In the genomic region with DNA sequence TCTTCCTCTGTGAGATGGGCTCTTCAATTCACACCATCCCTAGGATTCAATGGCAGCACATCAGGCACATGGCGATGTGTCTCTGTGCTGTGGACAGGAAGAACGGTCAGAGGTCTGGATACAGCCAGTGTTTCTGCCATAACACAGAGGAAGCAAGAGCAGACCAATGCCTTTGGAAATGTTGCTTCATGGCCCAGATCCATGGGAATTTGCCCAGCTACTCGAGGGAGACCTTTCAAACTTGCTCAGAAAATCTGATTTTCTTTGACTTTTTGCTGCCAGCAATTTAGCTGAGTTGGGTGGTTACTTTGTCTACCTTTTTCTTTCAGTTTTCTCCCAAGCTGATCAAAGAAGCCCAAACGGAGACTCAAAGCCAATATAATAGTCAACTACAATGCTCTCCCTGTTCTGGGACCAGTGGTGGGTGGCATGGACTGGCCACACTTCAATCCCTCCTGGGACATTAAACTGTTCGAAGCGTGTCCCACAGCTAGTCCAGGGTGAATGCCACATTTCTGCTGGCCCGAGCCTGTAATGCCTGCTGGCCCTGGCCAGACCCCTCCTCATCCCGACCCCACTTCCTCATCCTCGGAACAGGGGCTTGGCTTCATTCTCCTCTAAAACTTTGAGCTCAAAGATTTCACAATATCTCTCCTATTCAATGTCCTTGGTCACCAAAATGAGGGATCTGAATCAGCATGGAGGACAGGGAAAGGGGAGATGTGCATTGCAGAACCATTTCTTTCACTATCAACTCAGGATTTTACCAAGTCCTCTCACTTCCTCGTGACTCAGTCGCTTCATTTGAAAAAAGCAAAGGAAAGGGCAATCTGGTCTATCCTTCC, we compare ENCODE assay signal across 24 cellular contexts.
DNase-seq lines count a peak whose midpoint lies in the region; ATAC-seq and TF ChIP-seq lines count a peak whose summit lies in the region.
"Had no signal": no experiment of that assay in that cellular context is flagged by ENCODE, and none has a peak within 500 bp of the region (broad histone marks: within the 10 kb centered on the region; RNA-seq: fewer than 3 reads in every experiment).

No MANE protein-coding gene starts in this region.

- H3K4me3 ChIP-seq in fibroblast of the aortic adventitia (ENCODE audit: low read depth, low read length) (no peak overlapping the region), neural progenitor cell (no peak overlapping the region), ovary (no peak overlapping the region)
- H3K4me3 ChIP-seq: cardiac muscle cell, testis had no signal

- no peaks in the 10 kb centered on the region for H3K36me3 Mint-ChIP-seq in neural progenitor cell
- H3K36me3 Mint-ChIP-seq: CD14-positive monocyte, naive B cell had no signal

- peaks cover 6% of the 10 kb centered on the region for H3F3A ChIP-seq in neural progenitor cell (ENCODE audit: low read depth)

- TF ChIP-seq POLR2A in ovary (IDR thresholded peaks at IDR 0.05), result no peak

- H3K79me2 ChIP-seq in neural progenitor cell (ENCODE audit: low read depth), result no peaks in the 10 kb centered on the region

- H3K4me1 Mint-ChIP-seq in neural progenitor cell, result peaks cover 61% of the 10 kb centered on the region

- H3K9ac ChIP-seq in neural progenitor cell, result no peak overlapping the region

- 85 to 89% (median 89%) methylated on average over 11 of the region's 11 CpGs for WGBS in ovary, 3 donors

- H3K9me3 Mint-ChIP-seq in neural progenitor cell, result no peaks in the 10 kb centered on the region
- H3K9me3 Mint-ChIP-seq: activated T-cell treated with anti-CD3 and anti-CD28 coated beads, Interleukin-2, amount 50 U/mL, for 24 hours; CD14-positive monocyte; stimulated activated naive B cell treated with anti-CD40 and anti-IgM and Interleukin-4, amounts not matched to agents 10 μg/mL and 1 μg/mL and 100 μg/mL, for 72 hours; T-helper 1 cell treated with Interleukin-12 subunit alpha and Interleukin-12 subunit beta and Interleukin-4 antibody, amounts not matched to agents 30 μg/mL and 1 μg/mL, for 36 hours had no signal

- ATAC-seq in GM21717 (IDR thresholded peaks at IDR 0.05; ENCODE audit: unreplicated experiment), result no peak
- ATAC-seq: activated CD4-positive, alpha-beta T cell treated with anti-CD3 and anti-CD28 coated beads for 36 hours; stimulated activated naive B cell treated with anti-CD40 and anti-IgM and Interleukin-4, amounts not matched to agents 10 μg/mL and 1 μg/mL and 100 μg/mL, for 72 hours had no signal

- peak overlapping the region; percentile 36 for H3K27ac ChIP-seq in VCaP
- H3K27ac ChIP-seq in neural progenitor cell, result no peak overlapping the region
- no peak overlapping the region for H3K27ac ChIP-seq in ovary
- H3K27ac ChIP-seq: cardiac muscle cell had no signal

- peaks cover 10% of the 10 kb centered on the region for H3K27me3 Mint-ChIP-seq in neural progenitor cell (ENCODE audit: insufficient read depth, low read depth)
- H3K27me3 Mint-ChIP-seq: activated CD4-positive, alpha-beta T cell treated with anti-CD3 and anti-CD28 coated beads for 36 hours; activated T-cell treated with anti-CD3 and anti-CD28 coated beads, Interleukin-2, amount 50 U/mL, for 24 hours; stimulated activated naive B cell treated with anti-CD40 and anti-IgM and Interleukin-4, amounts not matched to agents 10 μg/mL and 1 μg/mL and 100 μg/mL, for 72 hours had no signal

- no peaks in the 10 kb centered on the region for H4K20me1 ChIP-seq in neural progenitor cell (ENCODE audit: low read depth)

- H3K4me1 ChIP-seq in neural progenitor cell (peaks cover 20% of the 10 kb centered on the region), ovary (ENCODE audit: insufficient read depth) (peaks cover 6% of the 10 kb centered on the region)

- intact Hi-C loops in ovary (cut with DNase I), result loop anchor here in 1 of 4 donors (10.0 kb wide), 1 partner anchor 50 kb away; no protein-coding TSS in a partner anchor

- no peak overlapping the region for H3K4me3 Mint-ChIP-seq in neural progenitor cell
- H3K4me3 Mint-ChIP-seq: activated CD4-positive, alpha-beta T cell treated with anti-CD3 and anti-CD28 coated beads for 36 hours; activated T-cell treated with anti-CD3 and anti-CD28 coated beads, Interleukin-2, amount 50 U/mL, for 24 hours; CD14-positive monocyte; naive B cell; stimulated activated naive B cell treated with anti-CD40 and anti-IgM and Interleukin-4, amounts not matched to agents 10 μg/mL and 1 μg/mL and 100 μg/mL, for 72 hours; T-helper 1 cell treated with Interleukin-12 subunit alpha and Interleukin-12 subunit beta and Interleukin-4 antibody, amounts not matched to agents 30 μg/mL and 1 μg/mL, for 36 hours had no signal

- H2AFZ ChIP-seq in neural progenitor cell (replicated peaks), result no peak overlapping the region

- H3K9me3 ChIP-seq in neural progenitor cell (ENCODE audit: low read depth), result no peaks in the 10 kb centered on the region
- no peaks in the 10 kb centered on the region for H3K9me3 ChIP-seq in ovary
- H3K9me3 ChIP-seq: testis had no signal

- DNase-seq in CD1c-positive myeloid dendritic cell (ENCODE audit: extremely low spot score) (peak; percentile 15), fibroblast of the aortic adventitia (ENCODE audit: low read depth) (peak; percentile 45), neural progenitor cell (ENCODE audit: low spot score) (no peak), NCI-H128 (lab: John Stamatoyannopoulos, UW; ENCODE audit: unreplicated experiment) (no peak), NCI-H510A (lab: John Stamatoyannopoulos, UW) (no peak), ovary (no peak)
- DNase-seq: activated CD4-positive, alpha-beta T cell treated with anti-CD3 and anti-CD28 coated beads for 36 hours; activated CD8-positive, alpha-beta memory T cell treated with anti-CD3 and anti-CD28 coated beads for 24 hours; activated T-cell treated with anti-CD3 and anti-CD28 coated beads, Interleukin-2, amount 50 U/mL, for 24 hours; dermis blood vessel endothelial cell; left cardiac atrium; naive B cell; NCI-H1694 treated with DMSO at 0.1 percent for 48 hours; NCI-H526; occipital lobe; retina; stimulated activated CD4-positive, alpha-beta T cell treated with anti-CD3 and anti-CD28 coated beads, Interleukin-4, amount 100 ng/mL, for 1 hour; stimulated activated naive B cell treated with anti-CD40 and anti-IgM and Interleukin-4, amounts not matched to agents 10 μg/mL and 1 μg/mL and 100 μg/mL, for 72 hours; testis had no signal

- no peak for TF ChIP-seq EP300 in ovary (IDR thresholded peaks at IDR 0.05)

- TF ChIP-seq CTCF in VCaP (conservative IDR thresholded peaks at IDR 0.05) (no peak), fibroblast of the aortic adventitia (IDR thresholded peaks at IDR 0.05; ENCODE audit: insufficient read depth, low read length) (no peak), neural progenitor cell (IDR thresholded peaks at IDR 0.05) (no peak), ovary (IDR thresholded peaks at IDR 0.05) (no peak)

- H3K36me3 ChIP-seq in neural progenitor cell, result no peaks in the 10 kb centered on the region
- H3K36me3 ChIP-seq in ovary, result no peaks in the 10 kb centered on the region
- H3K36me3 ChIP-seq: cardiac muscle cell had no signal

- H3K27ac Mint-ChIP-seq in neural progenitor cell, result peak overlapping the region; percentile 54
- H3K27ac Mint-ChIP-seq: activated CD4-positive, alpha-beta T cell treated with anti-CD3 and anti-CD28 coated beads for 36 hours; activated T-cell treated with anti-CD3 and anti-CD28 coated beads, Interleukin-2, amount 50 U/mL, for 24 hours; CD14-positive monocyte; stimulated activated naive B cell treated with anti-CD40 and anti-IgM and Interleukin-4, amounts not matched to agents 10 μg/mL and 1 μg/mL and 100 μg/mL, for 72 hours; T-helper 1 cell treated with Interleukin-12 subunit alpha and Interleukin-12 subunit beta and Interleukin-4 antibody, amounts not matched to agents 30 μg/mL and 1 μg/mL, for 36 hours had no signal

- H3K27me3 ChIP-seq in neural progenitor cell (no peaks in the 10 kb centered on the region), ovary (no peaks in the 10 kb centered on the region)
- H3K27me3 ChIP-seq: cardiac muscle cell, testis had no signal

- no peak overlapping the region for H3K4me2 ChIP-seq in neural progenitor cell

Comparison
In these comparisons a context has a peak if more than half of its experiments do, and no peak if none do; other contexts are left out.
1. DNase-seq: peak in CD1c-positive myeloid dendritic cell (single experiment) and fibroblast of the aortic adventitia (single experiment); none in neural progenitor cell (single experiment), NCI-H128 (single experiment), NCI-H510A (single experiment) and ovary (0 of 5).